ENCODE assay signal across 8 cellular contexts in genomic region chr6:17706580-17707370, GRCh38. TPM values are rescaled to one million over a fixed set of nuclear protein-coding genes. Genes with fewer than 3 reads are reported as not detected.
DNase-seq lines count a peak whose midpoint lies in the region; ATAC-seq lines count a peak whose summit lies in the region.

TSS of gene NUP153 (minus strand) at chr6:17706925. CDS start at chr6:17706387, 538 bp downstream.

- intact Hi-C loops in dendritic cell treated with granulocyte-macrophage colony-stimulating factor and Interleukin-4, amounts not matched to agents 40 ng/mL and 50 ng/mL, for 4 days (cut with micrococcal nuclease): loop anchor here (10.0 kb wide), 1 partner anchor 448 kb away; the partner anchor contains the start of genes KDM1B and TPMT

- H3K9me3 Mint-ChIP-seq in dendritic cell treated with granulocyte-macrophage colony-stimulating factor and Interleukin-4, amounts not matched to agents 40 ng/mL and 50 ng/mL, for 4 days: no peaks in the 10 kb centered on the region

- H3K27ac Mint-ChIP-seq in dendritic cell treated with granulocyte-macrophage colony-stimulating factor and Interleukin-4, amounts not matched to agents 40 ng/mL and 50 ng/mL, for 4 days: peak within 1 kb of the TSS; percentile 93

- H3K27me3 Mint-ChIP-seq in dendritic cell treated with granulocyte-macrophage colony-stimulating factor and Interleukin-4, amounts not matched to agents 40 ng/mL and 50 ng/mL, for 4 days: no peaks in the 10 kb centered on the region

- peaks cover 36% of the 10 kb centered on the region for H3K4me1 Mint-ChIP-seq in dendritic cell treated with granulocyte-macrophage colony-stimulating factor and Interleukin-4, amounts not matched to agents 40 ng/mL and 50 ng/mL, for 4 days (ENCODE audit: low read depth)

- ATAC-seq in GM19372 (IDR thresholded peaks at IDR 0.05; ENCODE audit: low read depth, unreplicated experiment) (peak; percentile 59), HG03558 (IDR thresholded peaks at IDR 0.05; ENCODE audit: extremely low read depth, unreplicated experiment) (peak; percentile 54), left lobe of liver (peak; percentile 83)

- H3K4me3 Mint-ChIP-seq in dendritic cell treated with granulocyte-macrophage colony-stimulating factor and Interleukin-4, amounts not matched to agents 40 ng/mL and 50 ng/mL, for 4 days: peak within 1 kb of the TSS; percentile 91

- H3K36me3 Mint-ChIP-seq in dendritic cell treated with granulocyte-macrophage colony-stimulating factor and Interleukin-4, amounts not matched to agents 40 ng/mL and 50 ng/mL, for 4 days (ENCODE audit: low read depth): peaks cover 16% of the 10 kb centered on the region

- DNase-seq in C1 segment of cervical spinal cord (lab: John Stamatoyannopoulos, UW): peak; percentile 85 to 100 (median 98)
- peak; percentile 98 for DNase-seq in NCI-H748 treated with DMSO at 0.1 percent for 48 hours (lab: John Stamatoyannopoulos, UW)
- DNase-seq in activated CD4-positive, alpha-beta T cell treated with anti-CD3 and anti-CD28 coated beads, Interleukin-2, amount 50 U/mL, for 24 hours (ENCODE audit: low read depth in 1 of 2, low spot score in 1 of 2): peak; percentile 100
- DNase-seq in left lobe of liver (ENCODE audit: low spot score): peak; percentile 100
- peak; percentile 99 for DNase-seq in stimulated activated CD4-positive, alpha-beta T cell treated with anti-CD3 and anti-CD28 coated beads, Interleukin-2, amount 100 ng/mL, for 4 hours (ENCODE audit: low read depth)

RNA-seq across cellular contexts. Expression of gene NUP153, which starts in this region (rescaled TPM):
- 13.5 TPM for total RNA-seq in left lobe of liver

Comparison
In these comparisons a context has a peak if more than half of its experiments do, and no peak if none do; other contexts are left out.
1. Peak in every context shown above with its lines: DNase-seq and ATAC-seq.